In genomic region chr7:150415161-150416160, GRCh38 we compare ENCODE assay signal across 1 cellular context.
TF ChIP-seq lines count a peak whose summit lies in the region.

No MANE protein-coding gene starts in this region.

TF ChIP-seq in HepG2, 621 proteins besides CTCF, POLR2A, EP300 and RAD21 (continued from another document and continues in another):
- TF ChIP-seq PRDM10 (CRISPR knock-in tag; IDR thresholded peaks at IDR 0.05; ENCODE audit: low read depth) = 0 out of 2 replicates have a peak, but pooled peaks have one; percentile 51
- no peak; the same call in 2 of the 3 replicates for TF ChIP-seq MXI1 (IDR thresholded peaks at IDR 0.05; ENCODE audit: borderline replicate concordance, low read depth, low read length)
- TF ChIP-seq SNAI1 (CRISPR knock-in tag; IDR thresholded peaks at IDR 0.05; ENCODE audit: borderline replicate concordance) = no peak
- TF ChIP-seq TFDP1 (CRISPR knock-in tag; IDR thresholded peaks at IDR 0.05; ENCODE audit: borderline replicate concordance) = no peak
- TF ChIP-seq ADNP (CRISPR knock-in tag; IDR thresholded peaks at IDR 0.05) = no peak
- peak; percentile 97 for TF ChIP-seq GZF1 (CRISPR knock-in tag; IDR thresholded peaks at IDR 0.05)
- TF ChIP-seq ZNF749 (CRISPR knock-in tag; IDR thresholded peaks at IDR 0.05; ENCODE audit: borderline replicate concordance) = peak; percentile 32; the same call in 1 of the 2 replicates
- TF ChIP-seq ARID5B (CRISPR knock-in tag; IDR thresholded peaks at IDR 0.05) = peak; percentile 95
- peak; percentile 61; the same call in 1 of the 2 replicates for TF ChIP-seq UBTF (CRISPR knock-in tag; IDR thresholded peaks at IDR 0.05)
- no peak for TF ChIP-seq SRSF9 (IDR thresholded peaks at IDR 0.05; ENCODE audit: borderline replicate concordance, insufficient read depth, low read depth, low read length, poor library complexity, severe bottlenecking)
- TF ChIP-seq ZNF225 (CRISPR knock-in tag; IDR thresholded peaks at IDR 0.05) = 0 out of 2 replicates have a peak, but pooled peaks have one; percentile 66
- TF ChIP-seq PRPF4 (IDR thresholded peaks at IDR 0.05; ENCODE audit: low read depth, low read length, poor library complexity, severe bottlenecking) = no peak
- peak; percentile 85 for TF ChIP-seq TGIF2 (CRISPR knock-in tag; IDR thresholded peaks at IDR 0.05)
- peak; percentile 65 for TF ChIP-seq THAP11 (CRISPR knock-in tag; IDR thresholded peaks at IDR 0.05)
- TF ChIP-seq CENPBD1 (CRISPR knock-in tag; IDR thresholded peaks at IDR 0.05; ENCODE audit: borderline replicate concordance, low read depth) = no peak
- TF ChIP-seq ZNF18 (CRISPR knock-in tag; IDR thresholded peaks at IDR 0.05; ENCODE audit: insufficient replicate concordance) = no peak
- no peak for TF ChIP-seq KLF9 (CRISPR knock-in tag; IDR thresholded peaks at IDR 0.05; ENCODE audit: low read depth)
- TF ChIP-seq TFE3 (CRISPR knock-in tag; IDR thresholded peaks at IDR 0.05) = peak; percentile 78
- TF ChIP-seq RORA (CRISPR knock-in tag; IDR thresholded peaks at IDR 0.05) = no peak
- no peak for TF ChIP-seq SIN3A (IDR thresholded peaks at IDR 0.05; ENCODE audit: borderline replicate concordance, low read depth, low read length)
- no peak for TF ChIP-seq ZNF607 (CRISPR knock-in tag; IDR thresholded peaks at IDR 0.05; ENCODE audit: borderline replicate concordance)
- TF ChIP-seq ZNF367 (CRISPR knock-in tag; IDR thresholded peaks at IDR 0.05; ENCODE audit: borderline replicate concordance) = no peak
- TF ChIP-seq MAFG (CRISPR knock-in tag; IDR thresholded peaks at IDR 0.05) = no peak
- TF ChIP-seq NONO (IDR thresholded peaks at IDR 0.05) = no peak
- TF ChIP-seq NONO (CRISPR knock-in tag; conservative IDR thresholded peaks at IDR 0.05) = peak; percentile 63; the same call in 1 of the 2 replicates
- TF ChIP-seq E2F2 (CRISPR knock-in tag; IDR thresholded peaks at IDR 0.05; ENCODE audit: borderline replicate concordance) = no peak
- TF ChIP-seq NBN (conservative IDR thresholded peaks at IDR 0.05) = no peak
- no peak for TF ChIP-seq ZNF672 (CRISPR knock-in tag; IDR thresholded peaks at IDR 0.05)
- TF ChIP-seq ZBTB26 (CRISPR knock-in tag; IDR thresholded peaks at IDR 0.05; ENCODE audit: borderline replicate concordance) = 0 out of 2 replicates have a peak, but pooled peaks have one; percentile 15
- no peak for TF ChIP-seq IKZF4 (CRISPR knock-in tag; IDR thresholded peaks at IDR 0.05; ENCODE audit: borderline replicate concordance, low read depth, not compliant biosample characterization)
- TF ChIP-seq ZNF83 (CRISPR knock-in tag; IDR thresholded peaks at IDR 0.05; ENCODE audit: borderline replicate concordance) = no peak
- no peak for TF ChIP-seq ZNF597 (CRISPR knock-in tag; IDR thresholded peaks at IDR 0.05)
- no peak for TF ChIP-seq KAT2B (IDR thresholded peaks at IDR 0.05; ENCODE audit: borderline replicate concordance, low read depth, low read length)
- no peak for TF ChIP-seq PAX8 (CRISPR knock-in tag; IDR thresholded peaks at IDR 0.05; ENCODE audit: borderline replicate concordance)
- no peak for TF ChIP-seq ZNF674 (CRISPR knock-in tag; IDR thresholded peaks at IDR 0.05; ENCODE audit: low read depth)
- no peak for TF ChIP-seq MYNN (CRISPR knock-in tag; IDR thresholded peaks at IDR 0.05; ENCODE audit: low read depth)
- TF ChIP-seq ZNF550 (CRISPR knock-in tag; IDR thresholded peaks at IDR 0.05; ENCODE audit: borderline replicate concordance) = no peak
- peak; percentile 72; the same call in 1 of the 2 replicates for TF ChIP-seq ISL2 (CRISPR knock-in tag; IDR thresholded peaks at IDR 0.05)
- no peak for TF ChIP-seq ATF7-NPFF (CRISPR knock-in tag; IDR thresholded peaks at IDR 0.05; ENCODE audit: low read depth)
- peak; percentile 91; the same call in 1 of the 2 replicates for TF ChIP-seq HMG20A (CRISPR knock-in tag; IDR thresholded peaks at IDR 0.05; ENCODE audit: borderline replicate concordance)
